1 cellular context compared by ENCODE assay signal in genomic region chr17:49630113-49630900, GRCh38.
TF ChIP-seq lines count a peak whose summit lies in the region.

No MANE protein-coding gene starts in this region.

TF ChIP-seq in HEK293, 187 proteins besides CTCF, POLR2A, EP300 and RAD21 (continued from another document):
- TF ChIP-seq, protein P1, sequence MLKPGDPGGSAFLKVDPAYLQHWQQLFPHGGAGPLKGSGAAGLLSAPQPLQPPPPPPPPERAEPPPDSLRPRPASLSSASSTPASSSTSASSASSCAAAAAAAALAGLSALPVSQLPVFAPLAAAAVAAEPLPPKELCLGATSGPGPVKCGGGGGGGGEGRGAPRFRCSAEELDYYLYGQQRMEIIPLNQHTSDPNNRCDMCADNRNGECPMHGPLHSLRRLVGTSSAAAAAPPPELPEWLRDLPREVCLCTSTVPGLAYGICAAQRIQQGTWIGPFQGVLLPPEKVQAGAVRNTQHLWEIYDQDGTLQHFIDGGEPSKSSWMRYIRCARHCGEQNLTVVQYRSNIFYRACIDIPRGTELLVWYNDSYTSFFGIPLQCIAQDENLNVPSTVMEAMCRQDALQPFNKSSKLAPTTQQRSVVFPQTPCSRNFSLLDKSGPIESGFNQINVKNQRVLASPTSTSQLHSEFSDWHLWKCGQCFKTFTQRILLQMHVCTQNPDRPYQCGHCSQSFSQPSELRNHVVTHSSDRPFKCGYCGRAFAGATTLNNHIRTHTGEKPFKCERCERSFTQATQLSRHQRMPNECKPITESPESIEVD (tag by site-specific recombination; IDR thresholded peaks at IDR 0.05), result peak; percentile 61; the same call in 1 of the 2 replicates
- TF ChIP-seq GLIS1 (tag by site-specific recombination; IDR thresholded peaks at IDR 0.05), result peak; percentile 21; the same call in 1 of the 2 replicates
- no peak for TF ChIP-seq ZNF600 (tag by site-specific recombination; IDR thresholded peaks at IDR 0.05)
- no peak for TF ChIP-seq ZXDB (tag by site-specific recombination; IDR thresholded peaks at IDR 0.05)
- TF ChIP-seq ZNF214 (tag by site-specific recombination; IDR thresholded peaks at IDR 0.05; ENCODE audit: borderline replicate concordance), result no peak
